ENCODE assay signal across 1 cellular context in the genomic region with DNA sequence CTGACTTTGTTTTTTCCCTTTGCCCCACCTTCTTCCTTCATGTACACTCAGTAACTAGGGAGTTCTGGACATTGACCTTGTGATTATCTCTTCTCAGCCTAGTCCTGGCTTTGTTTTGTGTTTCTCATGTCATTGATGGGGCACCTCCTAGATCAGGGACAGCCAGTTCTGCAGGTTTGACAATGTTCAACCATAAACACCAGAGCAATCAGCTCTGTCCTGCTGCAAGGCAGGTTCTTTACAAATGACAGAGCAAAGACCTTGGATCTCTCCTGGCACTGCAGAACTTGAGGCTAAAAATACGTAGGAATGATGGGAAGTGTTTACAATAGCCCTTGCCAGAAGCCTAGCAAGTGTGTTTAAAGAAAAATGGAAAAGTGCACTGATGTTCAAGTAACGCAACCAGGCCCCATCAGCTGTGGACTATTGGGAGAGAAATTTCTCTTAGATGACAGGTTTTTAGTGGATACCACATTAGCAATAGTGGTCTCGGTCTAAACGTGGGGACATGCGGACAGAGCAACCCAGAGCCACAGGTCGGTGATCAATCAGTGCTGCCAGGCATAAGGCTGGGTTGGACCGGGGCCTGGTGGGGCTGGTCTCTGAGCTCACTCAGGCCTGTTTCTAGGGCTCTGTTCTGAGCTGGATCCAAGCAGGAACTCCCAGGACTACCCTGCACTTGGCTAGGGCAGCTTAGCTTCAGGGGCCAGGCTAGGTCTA.
TF ChIP-seq lines count a peak whose summit lies in the region.

No MANE protein-coding gene starts in this region.

TF ChIP-seq in SK-N-SH treated with all-trans-retinoic acid at 6 μM for 48 hours, 23 proteins besides CTCF, POLR2A, EP300 and RAD21 (continued from another document):
- TF ChIP-seq CSDC2 (CRISPR knock-in tag; IDR thresholded peaks at IDR 0.05), result no peak
- TF ChIP-seq BACH2 (CRISPR knock-in tag; IDR thresholded peaks at IDR 0.05; ENCODE audit: borderline replicate concordance), result no peak
- TF ChIP-seq TCF4 (CRISPR knock-in tag; IDR thresholded peaks at IDR 0.05; ENCODE audit: borderline replicate concordance), result no peak
- no peak for TF ChIP-seq ESRRG (CRISPR knock-in tag; IDR thresholded peaks at IDR 0.05)
- TF ChIP-seq TOX (CRISPR knock-in tag; IDR thresholded peaks at IDR 0.05; ENCODE audit: borderline replicate concordance), result no peak
- TF ChIP-seq ZNF8 (CRISPR knock-in tag; IDR thresholded peaks at IDR 0.05), result no peak
